18 cellular contexts compared by ENCODE assay signal in the genomic region with DNA sequence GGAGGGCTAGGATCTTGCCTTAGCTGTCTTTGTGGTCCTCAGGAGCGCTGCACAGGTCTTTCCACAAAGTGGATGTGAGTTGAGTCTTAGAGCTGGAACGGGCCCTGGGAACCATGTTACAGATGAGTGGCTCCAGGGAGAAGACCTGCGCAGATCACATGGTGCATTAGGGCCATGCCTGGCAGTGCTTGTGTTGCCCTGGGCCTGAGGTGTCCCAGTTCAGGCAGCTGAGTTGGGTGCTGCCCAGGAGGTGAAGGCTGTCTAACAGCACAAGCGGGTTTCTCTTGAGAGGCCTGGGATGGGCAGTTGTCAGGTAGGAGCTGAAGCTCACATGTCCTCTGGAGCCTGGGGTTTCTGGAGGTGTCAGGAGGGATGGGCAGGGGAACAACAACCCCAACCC. TPM values are rescaled to one million over a fixed set of nuclear protein-coding genes. Genes with fewer than 3 reads are reported as not detected.
DNase-seq lines count a peak whose midpoint lies in the region; FAIRE-seq and TF ChIP-seq lines count a peak whose summit lies in the region.
"Had no signal": no experiment of that assay in that cellular context is flagged by ENCODE, and none has a peak within 500 bp of the region (broad histone marks: within the 10 kb centered on the region; RNA-seq: fewer than 3 reads in every experiment).

No MANE protein-coding gene starts in this region.

- no peaks in the 10 kb centered on the region for H3K9me3 ChIP-seq in HUES64 (ENCODE audit: insufficient read depth, low read depth, low read length)
- H3K9me3 ChIP-seq in breast epithelium = no peaks in the 10 kb centered on the region
- H3K9me3 ChIP-seq in subcutaneous abdominal adipose tissue (ENCODE audit: control insufficient read depth in 5 of 5, low read length in 5 of 5) = no peaks in the 10 kb centered on the region
- H3K9me3 ChIP-seq: BLaER1 treated with 17β-estradiol and CSF1 and Interleukin-3, amounts not matched to agents 10 nM and 100 nM; tibial nerve had no signal

- no peaks in the 10 kb centered on the region for H3K9me3 Mint-ChIP-seq in mesothelial cell of epicardium
- H3K9me3 Mint-ChIP-seq: activated CD4-positive, alpha-beta T cell treated with anti-CD3 and anti-CD28 coated beads, Interleukin-2, amount 10 ng/mL, durations not matched to agents 24 days and 14 days; central memory CD8-positive, alpha-beta T cell had no signal

- H3K27ac ChIP-seq in HUES64 (ENCODE audit: low read depth, low read length) = 0 out of 2 replicates have a peak overlapping the region, but pooled peaks have one; percentile 5
- peak overlapping the region; percentile 83 to 95 for H3K27ac ChIP-seq in breast epithelium
- H3K27ac ChIP-seq in subcutaneous abdominal adipose tissue (ENCODE audit: low read depth, low read length) = peak overlapping the region; percentile 98
- H3K27ac ChIP-seq: BLaER1 treated with 17β-estradiol and CSF1 and Interleukin-3, amounts not matched to agents 10 nM and 100 nM; epithelial cell of prostate had no signal

- H3K36me3 ChIP-seq in HUES64 (ENCODE audit: insufficient read depth, low read length) = no peaks in the 10 kb centered on the region
- no peaks in the 10 kb centered on the region for H3K36me3 ChIP-seq in breast epithelium
- no peaks in the 10 kb centered on the region for H3K36me3 ChIP-seq in subcutaneous abdominal adipose tissue (ENCODE audit: control insufficient read depth in 5 of 5, insufficient read depth in 5 of 5, low read length in 5 of 5)
- H3K36me3 ChIP-seq: BLaER1 treated with 17β-estradiol and CSF1 and Interleukin-3, amounts not matched to agents 10 nM and 100 nM; tibial nerve had no signal

- H3K4me1 Mint-ChIP-seq in mesothelial cell of epicardium = peaks cover 43% of the 10 kb centered on the region
- H3K4me1 Mint-ChIP-seq: central memory CD8-positive, alpha-beta T cell had no signal

- 95% methylated on average over 4 of the region's 4 CpGs for WGBS in HUES64

- peak; percentile 75 to 77 for DNase-seq in breast epithelium (ENCODE audit: low spot score in 2 of 2)
- no peak for DNase-seq in mesothelial cell of epicardium (ENCODE audit: low spot score in 2 of 2, unreplicated experiment in 2 of 2)
- DNase-seq in urothelium cell line (ENCODE audit: low spot score) = no peak
- no peak for DNase-seq in NCI-H82 treated with DMSO at 0.1 percent for 48 hours (lab: John Stamatoyannopoulos, UW; ENCODE audit: unreplicated experiment)
- DNase-seq in DMS114 treated with DMSO at 0.1 percent for 48 hours (lab: John Stamatoyannopoulos, UW; ENCODE audit: unreplicated experiment) = no peak
- DNase-seq in LoVo (ENCODE audit: low spot score) = no peak
- DNase-seq: activated CD4-positive, alpha-beta T cell treated with anti-CD3 and anti-CD28 coated beads, Interleukin-2, amount 10 ng/mL, durations not matched to agents 24 days and 14 days; islet precursor cell; NCI-H2171; NCI-H82; T-helper 9 cell had no signal

- H3K27me3 Mint-ChIP-seq in mesothelial cell of epicardium (ENCODE audit: low read depth) = no peaks in the 10 kb centered on the region
- H3K27me3 Mint-ChIP-seq: activated CD4-positive, alpha-beta T cell treated with anti-CD3 and anti-CD28 coated beads, Interleukin-2, amount 10 ng/mL, durations not matched to agents 24 days and 14 days; activated naive CD8-positive, alpha-beta T cell; central memory CD8-positive, alpha-beta T cell had no signal

- H3K27me3 ChIP-seq in HUES64 (ENCODE audit: insufficient read depth, low read length) (no peaks in the 10 kb centered on the region), breast epithelium (no peaks in the 10 kb centered on the region), subcutaneous abdominal adipose tissue (ENCODE audit: control insufficient read depth in 5 of 5, insufficient read depth in 4 of 5, low read length in 5 of 5) (peaks cover 0 to 2% (median 0%) of the 10 kb centered on the region in 5 donors)
- H3K27me3 ChIP-seq: BLaER1 treated with 17β-estradiol and CSF1 and Interleukin-3, amounts not matched to agents 10 nM and 100 nM; tibial nerve had no signal

- no peak for TF ChIP-seq POLR2A in breast epithelium (IDR thresholded peaks at IDR 0.05)

- peak overlapping the region; percentile 80 for H3K27ac Mint-ChIP-seq in mesothelial cell of epicardium
- H3K27ac Mint-ChIP-seq: activated naive CD8-positive, alpha-beta T cell had no signal

- H3K4me1 ChIP-seq in HUES64 (ENCODE audit: insufficient read depth, low read length) (peaks cover 30% of the 10 kb centered on the region), breast epithelium (peaks cover 14 to 23% of the 10 kb centered on the region in 2 donors), subcutaneous abdominal adipose tissue (ENCODE audit: control insufficient read depth in 5 of 5, insufficient read depth in 5 of 5, low read length in 5 of 5) (peaks cover 18 to 55% (median 54%) of the 10 kb centered on the region in 5 donors)

- H3K4me3 ChIP-seq in HUES64 (ENCODE audit: low read length) = no peak overlapping the region
- no peak overlapping the region for H3K4me3 ChIP-seq in breast epithelium
- H3K4me3 ChIP-seq in subcutaneous abdominal adipose tissue (ENCODE audit: low read depth in 1 of 5, low read length in 5 of 5) = no peak overlapping the region
- H3K4me3 ChIP-seq: BLaER1 treated with 17β-estradiol and CSF1 and Interleukin-3, amounts not matched to agents 10 nM and 100 nM; tibial nerve had no signal

- H3K36me3 Mint-ChIP-seq in mesothelial cell of epicardium = no peaks in the 10 kb centered on the region
- H3K36me3 Mint-ChIP-seq: activated naive CD8-positive, alpha-beta T cell had no signal

- no peak for FAIRE-seq in urothelium cell line (lab: Jason Lieb, UNC)

- H3K4me3 Mint-ChIP-seq in mesothelial cell of epicardium = no peak overlapping the region
- H3K4me3 Mint-ChIP-seq: activated CD4-positive, alpha-beta T cell treated with anti-CD3 and anti-CD28 coated beads, Interleukin-2, amount 10 ng/mL, durations not matched to agents 24 days and 14 days; activated naive CD8-positive, alpha-beta T cell; central memory CD8-positive, alpha-beta T cell had no signal

- TF ChIP-seq CTCF in breast epithelium (IDR thresholded peaks at IDR 0.05) = no peak
- TF ChIP-seq CTCF in mesothelial cell of epicardium (IDR thresholded peaks at IDR 0.05; ENCODE audit: unreplicated experiment) = no peak

- intact Hi-C loops in breast epithelium (cut with DNase I; ENCODE audit: low total_unique reads) = no loop called here

- no peak overlapping the region for H3K9ac ChIP-seq in HUES64 (ENCODE audit: low read depth, low read length)
- H3K9ac ChIP-seq in subcutaneous abdominal adipose tissue (ENCODE audit: low read length in 5 of 5) = peak overlapping the region in 1 of 5 donors; percentile 35
- H3K9ac ChIP-seq: BLaER1 treated with 17β-estradiol and CSF1 and Interleukin-3, amounts not matched to agents 10 nM and 100 nM had no signal

RNA-seq across cellular contexts. Expression of a gene that starts 33.7 kb away (rescaled TPM):
- polyA plus RNA-seq in HUES64 (2013, experiment 1 of 2) = not detected
- polyA plus RNA-seq in HUES64 (2013, experiment 2 of 2) = not detected
- total RNA-seq in breast epithelium (not detected), mesothelial cell of epicardium (0.20 to 0.24 TPM (median 0.20 TPM) in 3 replicates)
- total RNA-seq: activated CD4-positive, alpha-beta T cell treated with anti-CD3 and anti-CD28 coated beads, Interleukin-2, amount 10 ng/mL, durations not matched to agents 24 days and 14 days had no signal

RNA-seq across cellular contexts. Expression of a gene that starts 40.1 kb away (rescaled TPM):
- polyA plus RNA-seq in HUES64 (2013, experiment 1 of 2) = 16.2 TPM
- 15.5 TPM for polyA plus RNA-seq in HUES64 (2013, experiment 2 of 2)
- total RNA-seq in breast epithelium = 10 to 100 TPM in 2 of 3 donors, 1 to 10 TPM in 1; 9.9 to 14.7 (median 12.4) TPM
- total RNA-seq in mesothelial cell of epicardium = 9.1 to 9.4 TPM (median 9.4 TPM) in 3 replicates

RNA-seq across cellular contexts. Expression of a gene that starts 40.6 kb away (rescaled TPM):
- polyA plus RNA-seq in HUES64 (2013, experiment 1 of 2) = 81.8 TPM
- polyA plus RNA-seq in HUES64 (2013, experiment 2 of 2) = 92.4 TPM
- total RNA-seq in breast epithelium (100 to 1,000 TPM in 1 of 3 donors, 10 to 100 TPM in 2; 73.0 to 109 (median 78.7) TPM), mesothelial cell of epicardium (82.5 to 88.1 TPM (median 84.9 TPM) in 3 replicates)

RNA-seq across cellular contexts. Expression of a gene that starts 45.4 kb away (rescaled TPM):
- 0.30 TPM for polyA plus RNA-seq in HUES64 (2013, experiment 1 of 2)
- 0.57 TPM for polyA plus RNA-seq in HUES64 (2013, experiment 2 of 2)
- total RNA-seq in breast epithelium = 10 to 100 TPM in 1 of 3 donors, 1 to 10 TPM in 2; 1.9 to 11.0 (median 2.3) TPM
- 0.31 to 0.50 TPM (median 0.40 TPM) in 3 replicates for total RNA-seq in mesothelial cell of epicardium
- total RNA-seq: activated CD4-positive, alpha-beta T cell treated with anti-CD3 and anti-CD28 coated beads, Interleukin-2, amount 10 ng/mL, durations not matched to agents 24 days and 14 days had no signal

RNA-seq across cellular contexts. Expression of a gene that starts 50.7 kb away (rescaled TPM):
- not detected for polyA plus RNA-seq in HUES64 (2013, experiment 1 of 2)
- polyA plus RNA-seq in HUES64 (2013, experiment 2 of 2) = not detected
- under 1 TPM in 2 of 3 donors, not detected in 1; 0.32 to 0.33 TPM for total RNA-seq in breast epithelium
- total RNA-seq in mesothelial cell of epicardium = not detected in 3 replicates
- total RNA-seq: activated CD4-positive, alpha-beta T cell treated with anti-CD3 and anti-CD28 coated beads, Interleukin-2, amount 10 ng/mL, durations not matched to agents 24 days and 14 days had no signal

Comparison
In these comparisons a context has a peak if more than half of its experiments do, and no peak if none do; other contexts are left out.
1. H3K27ac ChIP-seq: peak in every context shown above with its lines; median percentile 98 in subcutaneous abdominal adipose tissue; 89 in breast epithelium; 5 in HUES64.
2. DNase-seq: peak in breast epithelium (2 of 2); none in mesothelial cell of epicardium (0 of 2), urothelium cell line (single experiment), NCI-H82 treated with DMSO at 0.1 percent for 48 hours (single experiment), DMS114 treated with DMSO at 0.1 percent for 48 hours (single experiment) and LoVo (single experiment).